ENCODE assay signal across 1 cellular context in genomic region chr7:143444785-143445184, GRCh38.
TF ChIP-seq lines count a peak whose summit lies in the region.

No MANE protein-coding gene starts in this region.

TF ChIP-seq in SK-N-SH treated with all-trans-retinoic acid at 6 μM for 48 hours, 23 proteins besides CTCF, POLR2A, EP300 and RAD21 (continued from another document):
- TF ChIP-seq TSHZ2 (CRISPR knock-in tag; IDR thresholded peaks at IDR 0.05): no peak
